9 cellular contexts compared by ENCODE assay signal in genomic region chr22:37686002-37686982, GRCh38. TPM values are rescaled to one million over a fixed set of nuclear protein-coding genes. Genes with fewer than 3 reads are reported as not detected.
DNase-seq lines count a peak whose midpoint lies in the region; ATAC-seq, FAIRE-seq and TF ChIP-seq lines count a peak whose summit lies in the region.
"Had no signal": no experiment of that assay in that cellular context is flagged by ENCODE, and none has a peak within 500 bp of the region (broad histone marks: within the 10 kb centered on the region; RNA-seq: fewer than 3 reads in every experiment).

TSS of gene NOL12 (plus strand) at chr22:37686343. CDS start at chr22:37686393, 50 bp downstream.

- FAIRE-seq in bronchial epithelial cell (lab: Jason Lieb, UNC) = peak; percentile 28
- FAIRE-seq: A204.1 had no signal

- ATAC-seq in HG03064 (IDR thresholded peaks at IDR 0.05; ENCODE audit: low read depth, unreplicated experiment) = peak; percentile 62
- peak; percentile 84 for ATAC-seq in WTC11

- peak; percentile 70 for DNase-seq in NCI-H1436 (lab: John Stamatoyannopoulos, UW)
- DNase-seq in NCI-H1436 treated with DMSO at 0.1 percent for 48 hours (lab: John Stamatoyannopoulos, UW) = no peak
- peak; percentile 54 for DNase-seq in NCI-H2196 treated with DMSO at 0.1 percent for 48 hours (lab: John Stamatoyannopoulos, UW; ENCODE audit: unreplicated experiment)
- peak; percentile 84 for DNase-seq in WTC11 (ENCODE audit: low spot score)
- DNase-seq in bronchial epithelial cell (ENCODE audit: low read depth) = peak; percentile 74
- DNase-seq in inferior parietal cortex (ENCODE audit: extremely low spot score) = peak; percentile 93
- peak; percentile 65 to 70 for DNase-seq in stimulated activated CD4-positive, alpha-beta T cell treated with anti-CD3 and anti-CD28 coated beads, Interleukin-12 subunit alpha, Interleukin-12 subunit beta, amount 100 ng/mL, for 24 hours (ENCODE audit: low read depth in 2 of 2)

- H3K9me3 Mint-ChIP-seq in WTC11 = no peaks in the 10 kb centered on the region

- peaks cover 1% of the 10 kb centered on the region for H3K27me3 Mint-ChIP-seq in WTC11 (ENCODE audit: low read depth)

- CTCF ChIA-PET in WTC11 (lab: Charles Lee) = interaction anchor here (0.8 to 2.8 kb wide), 10 partner anchors 10 to 95 kb away, joined by 3 to 21 read pairs (median 8); partner anchors contain the start of genes GGA1, PDXP and TRIOBP

- peaks cover 11% of the 10 kb centered on the region for H3K36me3 ChIP-seq in bronchial epithelial cell (ENCODE audit: control insufficient read depth, insufficient read depth, low read length)

- POLR2A ChIA-PET in WTC11 (lab: Charles Lee) = interaction anchor here (0.6 to 1.4 kb wide), 6 partner anchors 19 to 93 kb away, joined by 3 to 6 read pairs (median 4); partner anchors contain the start of genes GGA1 and PDXP

- H3K27ac Mint-ChIP-seq in WTC11 = peak within 1 kb of the TSS; percentile 96

- H3K4me1 Mint-ChIP-seq in WTC11 = peaks cover 10% of the 10 kb centered on the region

- peak within 1 kb of the TSS; percentile 97 for H3K4me3 ChIP-seq in bronchial epithelial cell (ENCODE audit: low read depth, low read length)

- no peaks in the 10 kb centered on the region for H3K27me3 ChIP-seq in bronchial epithelial cell (ENCODE audit: control insufficient read depth, insufficient read depth, low read length)

- TF ChIP-seq CTCF in WTC11 (IDR thresholded peaks at IDR 0.05) (no peak), bronchial epithelial cell (IDR thresholded peaks at IDR 0.05; ENCODE audit: insufficient read depth, low read length, severe bottlenecking) (no peak)

- H3K4me3 Mint-ChIP-seq in WTC11 = peak within 1 kb of the TSS; percentile 99

- H3K36me3 Mint-ChIP-seq in WTC11 = peaks cover 17% of the 10 kb centered on the region

TF ChIP-seq in WTC11, 78 proteins besides CTCF, POLR2A, EP300 and RAD21 (continues in another document):
- TF ChIP-seq SMAD4 (CRISPR knock-in tag; IDR thresholded peaks at IDR 0.05) (no peak), PRRX2 (CRISPR knock-in tag; IDR thresholded peaks at IDR 0.05) (no peak), NFATC4 (CRISPR knock-in tag; IDR thresholded peaks at IDR 0.05) (no peak), RELA (CRISPR knock-in tag; IDR thresholded peaks at IDR 0.05; ENCODE audit: borderline replicate concordance) (no peak), NR2C2 (CRISPR knock-in tag; IDR thresholded peaks at IDR 0.05) (no peak), OVOL2 (CRISPR knock-in tag; IDR thresholded peaks at IDR 0.05; ENCODE audit: borderline replicate concordance) (no peak), PRDM15 (CRISPR knock-in tag; IDR thresholded peaks at IDR 0.05) (peak; percentile 67; the same call in 1 of the 2 replicates), ZNF671 (CRISPR knock-in tag; IDR thresholded peaks at IDR 0.05) (no peak), KAT7 (CRISPR knock-in tag; IDR thresholded peaks at IDR 0.05; ENCODE audit: borderline replicate concordance) (0 out of 2 replicates have a peak, but pooled peaks have one; percentile 49), FOXK1 (CRISPR knock-in tag; IDR thresholded peaks at IDR 0.05) (peak; percentile 47; the same call in 1 of the 2 replicates), ZBTB21 (CRISPR knock-in tag; IDR thresholded peaks at IDR 0.05; ENCODE audit: borderline replicate concordance) (no peak), SOX15 (CRISPR knock-in tag; IDR thresholded peaks at IDR 0.05) (no peak), TEAD1 (CRISPR knock-in tag; IDR thresholded peaks at IDR 0.05) (peak; percentile 77; the same call in 1 of the 2 replicates), NR3C1 (CRISPR knock-in tag; conservative IDR thresholded peaks at IDR 0.05; ENCODE audit: low read depth) (no peak), GTF2I (CRISPR knock-in tag; conservative IDR thresholded peaks at IDR 0.05) (0 out of 2 replicates have a peak, but pooled peaks have one; percentile 10), ELF4 (CRISPR knock-in tag; IDR thresholded peaks at IDR 0.05; ENCODE audit: low read depth) (no peak), ETV6 (CRISPR knock-in tag; IDR thresholded peaks at IDR 0.05) (no peak), FOXP1 (CRISPR knock-in tag; IDR thresholded peaks at IDR 0.05; ENCODE audit: borderline replicate concordance) (peak; percentile 10; the same call in 1 of the 2 replicates), ZNF219 (CRISPR knock-in tag; IDR thresholded peaks at IDR 0.05; ENCODE audit: borderline replicate concordance) (no peak)
- TF ChIP-seq, protein P1, sequence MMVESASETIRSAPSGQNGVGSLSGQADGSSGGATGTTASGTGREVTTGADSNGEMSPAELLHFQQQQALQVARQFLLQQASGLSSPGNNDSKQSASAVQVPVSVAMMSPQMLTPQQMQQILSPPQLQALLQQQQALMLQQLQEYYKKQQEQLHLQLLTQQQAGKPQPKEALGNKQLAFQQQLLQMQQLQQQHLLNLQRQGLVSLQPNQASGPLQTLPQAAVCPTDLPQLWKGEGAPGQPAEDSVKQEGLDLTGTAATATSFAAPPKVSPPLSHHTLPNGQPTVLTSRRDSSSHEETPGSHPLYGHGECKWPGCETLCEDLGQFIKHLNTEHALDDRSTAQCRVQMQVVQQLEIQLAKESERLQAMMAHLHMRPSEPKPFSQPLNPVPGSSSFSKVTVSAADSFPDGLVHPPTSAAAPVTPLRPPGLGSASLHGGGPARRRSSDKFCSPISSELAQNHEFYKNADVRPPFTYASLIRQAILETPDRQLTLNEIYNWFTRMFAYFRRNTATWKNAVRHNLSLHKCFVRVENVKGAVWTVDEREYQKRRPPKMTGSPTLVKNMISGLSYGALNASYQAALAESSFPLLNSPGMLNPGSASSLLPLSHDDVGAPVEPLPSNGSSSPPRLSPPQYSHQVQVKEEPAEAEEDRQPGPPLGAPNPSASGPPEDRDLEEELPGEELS (CRISPR knock-in tag; IDR thresholded peaks at IDR 0.05) = no peak
- TF ChIP-seq, protein P2, sequence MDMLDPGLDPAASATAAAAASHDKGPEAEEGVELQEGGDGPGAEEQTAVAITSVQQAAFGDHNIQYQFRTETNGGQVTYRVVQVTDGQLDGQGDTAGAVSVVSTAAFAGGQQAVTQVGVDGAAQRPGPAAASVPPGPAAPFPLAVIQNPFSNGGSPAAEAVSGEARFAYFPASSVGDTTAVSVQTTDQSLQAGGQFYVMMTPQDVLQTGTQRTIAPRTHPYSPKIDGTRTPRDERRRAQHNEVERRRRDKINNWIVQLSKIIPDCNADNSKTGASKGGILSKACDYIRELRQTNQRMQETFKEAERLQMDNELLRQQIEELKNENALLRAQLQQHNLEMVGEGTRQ (CRISPR knock-in tag; IDR thresholded peaks at IDR 0.05) = no peak

RNA-seq across cellular contexts. Expression of gene NOL12, which starts in this region (rescaled TPM):
- 20.3 to 24.9 TPM (median 22.0 TPM) in 3 replicates for total RNA-seq in WTC11 (2021)
- 39.8 and 50.1 TPM in 2 replicates for total RNA-seq in bronchial epithelial cell
